21 cellular contexts compared by ENCODE assay signal in genomic region chr15:50523736-50524318, GRCh38. TPM values are rescaled to one million over a fixed set of nuclear protein-coding genes. Genes with fewer than 3 reads are reported as not detected.
DNase-seq lines count a peak whose midpoint lies in the region; ATAC-seq and TF ChIP-seq lines count a peak whose summit lies in the region.
"Had no signal": no experiment of that assay in that cellular context is flagged by ENCODE, and none has a peak within 500 bp of the region (broad histone marks: within the 10 kb centered on the region; RNA-seq: fewer than 3 reads in every experiment).

No MANE protein-coding gene starts in this region.

- no peaks in the 10 kb centered on the region for H3K36me3 ChIP-seq in OCI-LY7 (ENCODE audit: insufficient read depth, low read length)
- H3K36me3 ChIP-seq: Peyer's patch, SJSA1 had no signal

- H3K4me3 ChIP-seq in fibroblast of pulmonary artery (replicated peaks; ENCODE audit: low read depth, low read length) (no peak overlapping the region), OCI-LY7 (ENCODE audit: low read depth, low read length, poor library complexity, severe bottlenecking) (no peak overlapping the region)
- H3K4me3 ChIP-seq: GM12878, Peyer's patch, SJSA1 had no signal

- no peaks in the 10 kb centered on the region for H3K9me3 Mint-ChIP-seq in activated CD4-positive, alpha-beta T cell treated with anti-CD3 and anti-CD28 coated beads, Interleukin-2, amount 10 ng/mL, durations not matched to agents 24 days and 14 days

- H3K4me2 ChIP-seq in OCI-LY7 (ENCODE audit: low read length), result no peak overlapping the region

- no peaks in the 10 kb centered on the region for H3K79me2 ChIP-seq in OCI-LY7 (ENCODE audit: insufficient read depth, low read depth, low read length)

- H2AFZ ChIP-seq in OCI-LY7 (ENCODE audit: low read length), result no peak overlapping the region

- no peaks in the 10 kb centered on the region for H3K36me3 Mint-ChIP-seq in activated CD4-positive, alpha-beta T cell treated with anti-CD3 and anti-CD28 coated beads, Interleukin-2, amount 10 ng/mL, durations not matched to agents 24 days and 14 days (ENCODE audit: low read depth)

- no peak overlapping the region for H3K4me3 Mint-ChIP-seq in activated CD4-positive, alpha-beta T cell treated with anti-CD3 and anti-CD28 coated beads, Interleukin-2, amount 10 ng/mL, durations not matched to agents 24 days and 14 days

- H3K27me3 Mint-ChIP-seq in activated CD4-positive, alpha-beta T cell treated with anti-CD3 and anti-CD28 coated beads, Interleukin-2, amount 10 ng/mL, durations not matched to agents 24 days and 14 days, result peaks cover 3% of the 10 kb centered on the region

- H4K20me1 ChIP-seq in OCI-LY7 (ENCODE audit: insufficient read depth, low read length), result no peaks in the 10 kb centered on the region

- no peak for ATAC-seq in GM21723 (IDR thresholded peaks at IDR 0.05; ENCODE audit: unreplicated experiment)
- ATAC-seq in left lobe of liver, result no peak
- ATAC-seq: GM12878 had no signal

- TF ChIP-seq CTCF in fibroblast of pulmonary artery (IDR thresholded peaks at IDR 0.05; ENCODE audit: low read length, missing control alignments) (no peak), OCI-LY7 (conservative IDR thresholded peaks at IDR 0.05; ENCODE audit: low read length) (no peak)

- no peaks in the 10 kb centered on the region for H3K9me3 ChIP-seq in OCI-LY7 (ENCODE audit: low read length)
- H3K9me3 ChIP-seq: Peyer's patch, SJSA1 had no signal

- H3K4me1 ChIP-seq in OCI-LY7 (ENCODE audit: insufficient read depth, low read length, poor library complexity, severe bottlenecking), result no peaks in the 10 kb centered on the region
- H3K4me1 ChIP-seq: Peyer's patch, SJSA1 had no signal

- CTCF ChIA-PET in OCI-LY7 (lab: Charles Lee; ENCODE audit: unreplicated experiment), result no interaction called here

- H3K27ac Mint-ChIP-seq in activated CD4-positive, alpha-beta T cell treated with anti-CD3 and anti-CD28 coated beads, Interleukin-2, amount 10 ng/mL, durations not matched to agents 24 days and 14 days, result no peak overlapping the region

- intact Hi-C loops in OCI-LY7 (cut with micrococcal nuclease; ENCODE audit: unreplicated experiment), result no loop called here
- intact Hi-C loops in activated CD4-positive, alpha-beta T cell treated with anti-CD3 and anti-CD28 coated beads, Interleukin-2, amount 10 ng/mL, durations not matched to agents 24 days and 14 days (cut with micrococcal nuclease), result no loop called here

- no TSS peak for BruUV-seq in OCI-LY7 (replicated peaks; lab: Mats Ljungman, UMichigan)

- DNase-seq in GM04504 (ENCODE audit: low read depth) (peak; percentile 17), dedifferentiated amniotic fluid mesenchymal stem cell (ENCODE audit: extremely low spot score) (peak; percentile 71), fibroblast of pulmonary artery (ENCODE audit: low read depth) (peak; percentile 12), OCI-LY7 (ENCODE audit: low spot score) (no peak), left lobe of liver (ENCODE audit: low spot score) (no peak)
- no peak for DNase-seq in activated CD4-positive, alpha-beta T cell treated with anti-CD3 and anti-CD28 coated beads, Interleukin-2, amount 10 ng/mL, durations not matched to agents 24 days and 14 days
- DNase-seq: AML-193, DND-41, NCI-H1092 treated with DMSO at 0.1 percent for 48 hours, NCI-H146, NCI-H2029 treated with DMSO at 0.1 percent for 48 hours, NCI-H2171 treated with DMSO at 0.1 percent for 48 hours, NCI-H446, NCI-H526 treated with DMSO at 0.1 percent for 48 hours, Peyer's patch had no signal

- H3K9me2 ChIP-seq in OCI-LY7 (ENCODE audit: insufficient read depth, low read length), result no peaks in the 10 kb centered on the region

- H3K27ac ChIP-seq in OCI-LY7 (ENCODE audit: low read depth, low read length, poor library complexity, severe bottlenecking), result no peak overlapping the region
- H3K27ac ChIP-seq: C4-2B, Peyer's patch, SJSA1 had no signal

- no peaks in the 10 kb centered on the region for H3K4me1 Mint-ChIP-seq in activated CD4-positive, alpha-beta T cell treated with anti-CD3 and anti-CD28 coated beads, Interleukin-2, amount 10 ng/mL, durations not matched to agents 24 days and 14 days

- POLR2A ChIA-PET in OCI-LY7 (lab: Charles Lee), result interaction anchor here (0.7 to 0.9 kb wide), 2 partner anchors 14 to 171 kb away, joined by 3 read pairs; no protein-coding TSS in a partner anchor

RNA-seq across cellular contexts. Expression of gene USP50, which starts 22.6 kb away (rescaled TPM):
- not detected in 2 replicates for total RNA-seq in OCI-LY7 (2014; rRNA removed; shearing (Covaris generic))
- total RNA-seq in OCI-LY7 (2022) (not detected in 2 replicates), left lobe of liver (0.43 TPM)
- total RNA-seq in activated CD4-positive, alpha-beta T cell treated with anti-CD3 and anti-CD28 coated beads, Interleukin-2, amount 10 ng/mL, durations not matched to agents 24 days and 14 days, result 0.24 and 0.42 TPM in 2 replicates
- total RNA-seq: GM12878, H1, LHCN-M2, Peyer's patch, SJSA1 had no signal

Comparison
In these comparisons a context has a peak if more than half of its experiments do, and no peak if none do; other contexts are left out.
1. DNase-seq: peak in GM04504 (single experiment), dedifferentiated amniotic fluid mesenchymal stem cell (single experiment) and fibroblast of pulmonary artery (single experiment); none in OCI-LY7 (single experiment), activated CD4-positive, alpha-beta T cell treated with anti-CD3 and anti-CD28 coated beads, Interleukin-2, amount 10 ng/mL, durations not matched to agents 24 days and 14 days (single experiment) and left lobe of liver (single experiment).